24 cellular contexts compared by ENCODE assay signal in genomic region chr7:78427209-78427608, GRCh38.
DNase-seq lines count a peak whose midpoint lies in the region; ATAC-seq and TF ChIP-seq lines count a peak whose summit lies in the region.
"Had no signal": no experiment of that assay in that cellular context is flagged by ENCODE, and none has a peak within 500 bp of the region (broad histone marks: within the 10 kb centered on the region; RNA-seq: fewer than 3 reads in every experiment).

No MANE protein-coding gene starts in this region.

- H4K20me1 ChIP-seq in osteoblast (ENCODE audit: insufficient read depth, low read length): no peaks in the 10 kb centered on the region

- no peak overlapping the region for H3K27ac ChIP-seq in osteoblast (ENCODE audit: low read depth, low read length)
- H3K27ac ChIP-seq: lower lobe of right lung, SK-N-MC, tibial nerve had no signal

- H3K9me3 ChIP-seq in osteoblast (ENCODE audit: low read depth, low read length): no peaks in the 10 kb centered on the region
- H3K9me3 ChIP-seq: HAP-1, lower lobe of right lung had no signal

- peak overlapping the region; percentile 5; the same call in 1 of the 2 replicates for H3K27ac Mint-ChIP-seq in HFFc6
- H3K27ac Mint-ChIP-seq: activated B cell treated with CpG ODN at 0.5 μM for 24 hours; activated CD4-positive, alpha-beta memory T cell treated with anti-CD3 and anti-CD28 coated beads, Interleukin-2, amount 10 ng/mL, durations not matched to agents 7 days and 5 days; dendritic cell treated with granulocyte-macrophage colony-stimulating factor and Interleukin-4, amounts not matched to agents 40 ng/mL and 50 ng/mL, for 4 days; stimulated activated naive CD8-positive, alpha-beta T cell treated with anti-CD3 and anti-CD28 coated beads, Interleukin-15, Interleukin-2, amounts not matched to agents 100 ng/mL and 50 ng/mL, for 24 hours had no signal

- POLR2A ChIA-PET in HEK293T (lab: Yijun Ruan, JAX): no interaction called here

- H3K27me3 ChIP-seq in osteoblast (ENCODE audit: insufficient read depth, low read length): no peaks in the 10 kb centered on the region
- H3K27me3 ChIP-seq: tibial nerve had no signal

- H3K36me3 ChIP-seq in osteoblast (ENCODE audit: insufficient read depth, low read length): no peaks in the 10 kb centered on the region
- H3K36me3 ChIP-seq: HAP-1, lower lobe of right lung, tibial nerve had no signal

- CTCF ChIA-PET in HEK293T (lab: Yijun Ruan, JAX): no interaction called here

- peaks cover 7% of the 10 kb centered on the region; the same call in 1 of the 2 replicates for H3K36me3 Mint-ChIP-seq in HFFc6 (ENCODE audit: low read depth)

- peak overlapping the region; percentile 80 for H3K4me2 ChIP-seq in osteoblast (ENCODE audit: insufficient read depth, low read length)

- TF ChIP-seq CTCF in HFFc6 (IDR thresholded peaks at IDR 0.05): no peak
- no peak for TF ChIP-seq CTCF in osteoblast (IDR thresholded peaks at IDR 0.05; ENCODE audit: extremely low read depth, low read depth, low read length)

- DNase-seq in HFFc6 (no peak), M059J (ENCODE audit: low read depth) (peak; percentile 12), osteoblast (ENCODE audit: insufficient read length, low spot score, missing footprints) (no peak), COLO829 (ENCODE audit: low spot score) (no peak), anterior cingulate cortex (lab: John Stamatoyannopoulos, UW) (no peak), HEK293T (ENCODE audit: extremely low spot score) (no peak)
- DNase-seq: activated B cell treated with CpG ODN at 0.5 μM for 24 hours; activated CD4-positive, alpha-beta memory T cell treated with anti-CD3 and anti-CD28 coated beads, Interleukin-2, amount 10 ng/mL, durations not matched to agents 7 days and 5 days; activated gamma-delta T cell treated with Interleukin-2 at 50 U/mL for 16 hours; activated T-cell treated with anti-CD3 and anti-CD28 coated beads for 4 hours; foreskin melanocyte; hypothalamus; islet precursor cell; lower lobe of right lung; NCI-H1092; NCI-H524; stimulated activated CD4-positive, alpha-beta T cell treated with anti-CD3 and anti-CD28 coated beads, Interleukin-4, amount 100 ng/mL, for 1 hour; T1000 had no signal

- H3K4me3 ChIP-seq in osteoblast (ENCODE audit: insufficient read depth, low read length): peak overlapping the region; percentile 52
- H3K4me3 ChIP-seq: HAP-1, lower lobe of right lung, SK-N-MC, tibial nerve had no signal

- H3K4me1 Mint-ChIP-seq in HFFc6 (ENCODE audit: low read depth): peaks cover 8% of the 10 kb centered on the region; the same call in 1 of the 2 replicates
- H3K4me1 Mint-ChIP-seq: activated B cell treated with CpG ODN at 0.5 μM for 24 hours; activated CD4-positive, alpha-beta memory T cell treated with anti-CD3 and anti-CD28 coated beads, Interleukin-2, amount 10 ng/mL, durations not matched to agents 7 days and 5 days had no signal

- no peaks in the 10 kb centered on the region; the same call in 1 of the 2 replicates for H3K27me3 Mint-ChIP-seq in HFFc6 (ENCODE audit: insufficient read depth)
- H3K27me3 Mint-ChIP-seq: activated B cell treated with CpG ODN at 0.5 μM for 24 hours; activated CD4-positive, alpha-beta memory T cell treated with anti-CD3 and anti-CD28 coated beads, Interleukin-2, amount 10 ng/mL, durations not matched to agents 7 days and 5 days; dendritic cell treated with granulocyte-macrophage colony-stimulating factor and Interleukin-4, amounts not matched to agents 40 ng/mL and 50 ng/mL, for 4 days; stimulated activated naive CD8-positive, alpha-beta T cell treated with anti-CD3 and anti-CD28 coated beads, Interleukin-15, Interleukin-2, amounts not matched to agents 100 ng/mL and 50 ng/mL, for 24 hours had no signal

- no peaks in the 10 kb centered on the region for H3K79me2 ChIP-seq in osteoblast (ENCODE audit: insufficient read depth, low read length)

- H3K9me3 Mint-ChIP-seq in HFFc6: no peaks in the 10 kb centered on the region

- H3K4me1 ChIP-seq in osteoblast (ENCODE audit: insufficient read depth, low read length): no peaks in the 10 kb centered on the region
- H3K4me1 ChIP-seq: lower lobe of right lung, tibial nerve had no signal

- H2AFZ ChIP-seq in osteoblast (ENCODE audit: low read length): peak overlapping the region; percentile 81

- H3K4me3 Mint-ChIP-seq in HFFc6: no peak overlapping the region
- H3K4me3 Mint-ChIP-seq: activated B cell treated with CpG ODN at 0.5 μM for 24 hours; activated CD4-positive, alpha-beta memory T cell treated with anti-CD3 and anti-CD28 coated beads, Interleukin-2, amount 10 ng/mL, durations not matched to agents 7 days and 5 days; dendritic cell treated with granulocyte-macrophage colony-stimulating factor and Interleukin-4, amounts not matched to agents 40 ng/mL and 50 ng/mL, for 4 days; stimulated activated naive CD8-positive, alpha-beta T cell treated with anti-CD3 and anti-CD28 coated beads, Interleukin-15, Interleukin-2, amounts not matched to agents 100 ng/mL and 50 ng/mL, for 24 hours had no signal

- peak; percentile 60 for ATAC-seq in GM18520 (IDR thresholded peaks at IDR 0.05; ENCODE audit: unreplicated experiment)
- ATAC-seq: lower lobe of right lung had no signal

TF ChIP-seq in HEK293T, 16 proteins besides CTCF, POLR2A, EP300 and RAD21:
- TF ChIP-seq HDGF (IDR thresholded peaks at IDR 0.05; ENCODE audit: borderline replicate concordance) (no peak), LEF1 (IDR thresholded peaks at IDR 0.05; ENCODE audit: borderline replicate concordance) (no peak), ELF4 (IDR thresholded peaks at IDR 0.05) (no peak), BHLHE40 (IDR thresholded peaks at IDR 0.05; ENCODE audit: borderline replicate concordance) (no peak), ZNF384 (IDR thresholded peaks at IDR 0.05) (no peak)
